Comparison of ENCODE assay signal across 19 cellular contexts in genomic region chr5:135010502-135011354, GRCh38. TPM values are rescaled to one million over a fixed set of nuclear protein-coding genes. Genes with fewer than 3 reads are reported as not detected.
DNase-seq lines count a peak whose midpoint lies in the region; ATAC-seq and TF ChIP-seq lines count a peak whose summit lies in the region.
"Had no signal": no experiment of that assay in that cellular context is flagged by ENCODE, and none has a peak within 500 bp of the region (broad histone marks: within the 10 kb centered on the region; RNA-seq: fewer than 3 reads in every experiment).

No MANE protein-coding gene starts in this region.

- H3K27me3 ChIP-seq in HCT116 (ENCODE audit: insufficient read depth, low read length) = no peaks in the 10 kb centered on the region
- no peaks in the 10 kb centered on the region for H3K27me3 ChIP-seq in WERI-Rb-1 (ENCODE audit: insufficient read depth, low read depth, severe bottlenecking)
- H3K27me3 ChIP-seq: pancreas, tibial nerve had no signal

- no peaks in the 10 kb centered on the region for H3K4me1 ChIP-seq in HCT116 (ENCODE audit: control insufficient read depth in 1 of 2, insufficient read depth in 2 of 2, low read length in 2 of 2)
- H3K4me1 ChIP-seq: HAP-1 had no signal

- H3K9me2 ChIP-seq in HCT116 (ENCODE audit: insufficient read depth) = no peaks in the 10 kb centered on the region

- TF ChIP-seq CTCF in AG04449 (IDR thresholded peaks at IDR 0.05; ENCODE audit: insufficient read depth, low read length, missing control alignments) = peak; percentile 29
- TF ChIP-seq CTCF in HCT116 (IDR thresholded peaks at IDR 0.05 in 2 of 3, conservative IDR thresholded peaks at IDR 0.05 in 1 of 3; ENCODE audit: borderline replicate concordance in 1 of 3, insufficient read depth in 1 of 3, low read depth in 2 of 3, low read length in 2 of 3) = peak; percentile 33 to 58 (median 39); a peak in 5 of 6 replicates
- peak; percentile 47 for TF ChIP-seq CTCF in WERI-Rb-1 (IDR thresholded peaks at IDR 0.05; ENCODE audit: low read depth, low read length)
- no peak for TF ChIP-seq CTCF in GM10248 (IDR thresholded peaks at IDR 0.05; ENCODE audit: control extremely low read depth, extremely low read depth, low read depth, missing control alignments)

- no peak overlapping the region for H3K4me3 ChIP-seq in AG04449 (ENCODE audit: low read depth, low read length)
- H3K4me3 ChIP-seq in HCT116 (replicated peaks in 1 of 2; ENCODE audit: low read depth in 1 of 2, low read length in 2 of 2) = no peak overlapping the region
- H3K4me3 ChIP-seq in WERI-Rb-1 (ENCODE audit: low read depth, low read length) = no peak overlapping the region
- H3K4me3 ChIP-seq: HAP-1, pancreas, tibial nerve had no signal

- H3K36me3 ChIP-seq in HCT116 (ENCODE audit: control insufficient read depth in 1 of 2, insufficient read depth in 2 of 2, low read length in 2 of 2) = no peaks in the 10 kb centered on the region
- peaks cover 3% of the 10 kb centered on the region; the same call in 1 of the 2 replicates for H3K36me3 ChIP-seq in WERI-Rb-1
- H3K36me3 ChIP-seq: HAP-1, pancreas had no signal

- intact Hi-C loops in HCT116 (cut with micrococcal nuclease) = loop anchor here (1.0 kb wide), 1 partner anchor 181 kb away; no protein-coding TSS in a partner anchor

- H4K20me1 ChIP-seq in HCT116 (ENCODE audit: insufficient read depth) = no peaks in the 10 kb centered on the region

- no peak for TF ChIP-seq POLR2A in HCT116 (IDR thresholded peaks at IDR 0.05; ENCODE audit: borderline replicate concordance, extremely low read depth, insufficient read depth, insufficient read length)

- H3K79me2 ChIP-seq in HCT116 (ENCODE audit: insufficient read depth, low read length) = no peaks in the 10 kb centered on the region

- DNase-seq in AG04449 (ENCODE audit: low read depth, low spot score) (no peak), HCT116 (ENCODE audit: low read depth, low spot score) (no peak), WERI-Rb-1 (no peak), iris pigment epithelial cell (ENCODE audit: low read depth) (peak; percentile 37), NCI-H510A (lab: John Stamatoyannopoulos, UW) (no peak), GM10248 (ENCODE audit: extremely low spot score) (no peak), 8988T (no peak)
- no peak for DNase-seq in stimulated activated naive CD8-positive, alpha-beta T cell treated with anti-CD3 and anti-CD28 coated beads, Interleukin-15, Interleukin-2, amounts not matched to agents 100 U/mL and 50 U/mL, for 24 hours
- DNase-seq: activated CD4-positive, alpha-beta T cell treated with anti-CD3 and anti-CD28 coated beads for 36 hours; activated T-cell treated with anti-CD3 and anti-CD28 coated beads, Interleukin-2, amount 50 U/mL, for 72 hours; C1 segment of cervical spinal cord; NCI-H1092; T-helper 17 cell had no signal

- no peaks in the 10 kb centered on the region for H3K9me3 ChIP-seq in HCT116 (ENCODE audit: control insufficient read depth in 1 of 2, insufficient read depth in 1 of 2, low read depth in 1 of 2, low read length in 2 of 2)
- H3K9me3 ChIP-seq in WERI-Rb-1 (ENCODE audit: severe bottlenecking) = no peaks in the 10 kb centered on the region
- H3K9me3 ChIP-seq: HAP-1, pancreas, tibial nerve had no signal

- H3K27ac ChIP-seq in HCT116 (ENCODE audit: low read depth, low read length) (no peak overlapping the region), WERI-Rb-1 (no peak overlapping the region)
- H3K27ac ChIP-seq: pancreas, tibial nerve had no signal

- POLR2A ChIA-PET in AG04449 (lab: Yijun Ruan, JAX) = no interaction called here
- POLR2A ChIA-PET in HCT116 (lab: Charles Lee) = no interaction called here
- POLR2A ChIA-PET in GM10248 (lab: Yijun Ruan, JAX) = no interaction called here

- BruUV-seq in HCT116 (replicated peaks; lab: Mats Ljungman, UMichigan) = no TSS peak

- H3K9ac ChIP-seq in HCT116 (ENCODE audit: low read length) = no peak overlapping the region

- H3K4me2 ChIP-seq in HCT116 (ENCODE audit: low read length) = no peak overlapping the region

- TF ChIP-seq RAD21 in HCT116 (IDR thresholded peaks at IDR 0.05; ENCODE audit: low read depth) = peak; percentile 67

- CTCF ChIA-PET in AG04449 (lab: Yijun Ruan, JAX) = interaction anchor here (0.8 to 2.6 kb wide), 12 partner anchors 9 to 415 kb away, joined by 3 to 7 read pairs (median 3); no protein-coding TSS in a partner anchor
- CTCF ChIA-PET in HCT116 (lab: Charles Lee) = no interaction called here
- CTCF ChIA-PET in GM10248 (lab: Yijun Ruan, JAX) = interaction anchor here (0.9 to 1.0 kb wide), 2 partner anchors 8 to 13 kb away, joined by 3 to 4 read pairs; no protein-coding TSS in a partner anchor

- no peak overlapping the region for H2AFZ ChIP-seq in HCT116 (ENCODE audit: low read depth, low read length, poor library complexity, severe bottlenecking)

- RAD21 ChIA-PET in HCT116 (lab: Charles Lee; ENCODE audit: low non-redundant PET in 1 of 2, low total read pairs in 2 of 2, uncharacterized antibody in 2 of 2, unreplicated experiment in 2 of 2) = no interaction called here

- ATAC-seq in HCT116 = peak; percentile 58; the same call in 1 of the 2 replicates
- no peak for ATAC-seq in stimulated activated naive CD8-positive, alpha-beta T cell treated with anti-CD3 and anti-CD28 coated beads, Interleukin-15, Interleukin-2, amounts not matched to agents 100 U/mL and 50 U/mL, for 24 hours
- ATAC-seq: activated CD4-positive, alpha-beta T cell treated with anti-CD3 and anti-CD28 coated beads for 36 hours; activated T-cell treated with anti-CD3 and anti-CD28 coated beads, Interleukin-2, amount 50 U/mL, for 72 hours; Panc1; pancreas; T-helper 17 cell had no signal

TF ChIP-seq in HCT116, 20 proteins besides CTCF, POLR2A, EP300 and RAD21:
- TF ChIP-seq YY1 (IDR thresholded peaks at IDR 0.05; ENCODE audit: extremely low read depth, insufficient replicate concordance, low read depth, low read length) = no peak
- no peak for TF ChIP-seq MAX (IDR thresholded peaks at IDR 0.05)
- no peak for TF ChIP-seq ZNF274 (IDR thresholded peaks at IDR 0.05; ENCODE audit: low read depth, low read length)
- TF ChIP-seq CBX3 (IDR thresholded peaks at IDR 0.05; ENCODE audit: low read depth) = no peak
- no peak for TF ChIP-seq EZH2phosphoT487 (IDR thresholded peaks at IDR 0.05; ENCODE audit: borderline replicate concordance)
- TF ChIP-seq SIN3A (IDR thresholded peaks at IDR 0.05; ENCODE audit: low read depth) = no peak
- TF ChIP-seq POLR2AphosphoS5 (IDR thresholded peaks at IDR 0.05; ENCODE audit: low read depth, low read length) = no peak
- no peak for TF ChIP-seq ATF3 (IDR thresholded peaks at IDR 0.05)

RNA-seq across cellular contexts. Expression of gene PITX1, which starts 23.3 kb away (rescaled TPM):
- total RNA-seq in HCT116 (2021; ENCODE audit: unreplicated experiment) = 31.0 TPM
- 26.2 and 36.3 TPM in 2 replicates for polyA plus RNA-seq in HCT116 (2012)
- total RNA-seq: mononuclear cell, T-helper 17 cell had no signal

RNA-seq across cellular contexts. Expression of gene CATSPER3, which starts 43.0 kb away (rescaled TPM):
- total RNA-seq in HCT116 (2021; ENCODE audit: unreplicated experiment) = 1.7 TPM
- polyA plus RNA-seq in HCT116 (2012) = 1.5 and 1.6 TPM in 2 replicates
- total RNA-seq: G401 had no signal
